ENCODE assay signal across 16 cellular contexts in the genomic region with DNA sequence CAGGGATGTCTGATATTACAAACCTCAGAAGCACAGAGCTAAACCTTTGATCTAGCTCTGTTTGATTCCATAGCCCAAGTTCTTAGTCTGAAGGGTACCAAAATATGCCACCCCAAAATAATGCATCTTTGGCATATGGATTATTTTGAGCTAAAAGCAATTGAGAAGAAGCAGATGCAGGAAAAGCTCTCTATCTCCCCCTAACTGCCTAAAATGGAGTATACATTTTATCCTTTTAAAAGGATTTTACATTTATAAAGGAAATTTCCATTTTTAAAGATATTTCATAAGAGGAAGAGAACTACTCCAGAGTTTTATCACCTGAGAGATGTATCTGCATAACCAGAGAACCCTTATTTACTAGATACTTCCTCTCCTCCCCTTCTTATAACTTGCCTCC.
DNase-seq lines count a peak whose midpoint lies in the region; ATAC-seq and TF ChIP-seq lines count a peak whose summit lies in the region.
"Had no signal": no experiment of that assay in that cellular context is flagged by ENCODE, and none has a peak within 500 bp of the region (broad histone marks: within the 10 kb centered on the region; RNA-seq: fewer than 3 reads in every experiment).

No MANE protein-coding gene starts in this region.

- H3K4me1 Mint-ChIP-seq in CD14-positive monocyte, result peaks cover 8% of the 10 kb centered on the region

- no peaks in the 10 kb centered on the region for H3K79me2 ChIP-seq in HCT116 (ENCODE audit: insufficient read depth, low read length)
- no peaks in the 10 kb centered on the region for H3K79me2 ChIP-seq in GM23248 (ENCODE audit: insufficient read depth)

- H3K27me3 ChIP-seq in HCT116 (ENCODE audit: insufficient read depth, low read length) (no peaks in the 10 kb centered on the region), right lobe of liver (no peaks in the 10 kb centered on the region), GM23248 (replicated peaks; ENCODE audit: insufficient read depth) (no peaks in the 10 kb centered on the region)
- H3K27me3 ChIP-seq: MG63, suprapubic skin had no signal

- no peaks in the 10 kb centered on the region for H3K36me3 ChIP-seq in HCT116 (ENCODE audit: control insufficient read depth in 1 of 2, insufficient read depth in 2 of 2, low read length in 2 of 2)
- H3K36me3 ChIP-seq in right lobe of liver, result no peaks in the 10 kb centered on the region
- H3K36me3 ChIP-seq in GM23248 (ENCODE audit: low read depth), result no peaks in the 10 kb centered on the region
- H3K36me3 ChIP-seq: MG63, suprapubic skin had no signal

- TF ChIP-seq POLR2A in HCT116 (IDR thresholded peaks at IDR 0.05; ENCODE audit: borderline replicate concordance, extremely low read depth, insufficient read depth, insufficient read length) (no peak), right lobe of liver (IDR thresholded peaks at IDR 0.05) (no peak)

- H2AFZ ChIP-seq in HCT116 (ENCODE audit: low read depth, low read length, poor library complexity, severe bottlenecking), result peak overlapping the region; percentile 68
- H2AFZ ChIP-seq in GM23248, result no peak overlapping the region

- in situ Hi-C loops in GM23248 (cut with MboI), result no loop called here

- peaks cover 3 to 12% (median 8%) of the 10 kb centered on the region in 7 donors for H3K9me3 Mint-ChIP-seq in CD14-positive monocyte
- H3K9me3 Mint-ChIP-seq: activated T-helper 2 cell treated with anti-CD3 and anti-CD28 coated beads, Interferon-gamma antibody, Interleukin-2, Interleukin-4, amounts not matched to agents 10 μg/mL and 5 μg/mL and 100 μg/mL, durations not matched to agents 14 hours and 24 hours and 36 hours had no signal

- peaks cover 0 to 7% of the 10 kb centered on the region in 2 experiments; a peak in 1 of 4 replicates for H3K4me1 ChIP-seq in HCT116 (ENCODE audit: control insufficient read depth in 1 of 2, insufficient read depth in 2 of 2, low read length in 2 of 2)
- no peaks in the 10 kb centered on the region for H3K4me1 ChIP-seq in right lobe of liver
- no peaks in the 10 kb centered on the region for H3K4me1 ChIP-seq in GM23248 (ENCODE audit: insufficient read depth)
- H3K4me1 ChIP-seq: suprapubic skin had no signal

- no peak for DNase-seq in CD14-positive monocyte (ENCODE audit: low spot score)
- no peak for DNase-seq in HCT116 (ENCODE audit: low read depth, low spot score)
- DNase-seq in right lobe of liver, result no peak
- DNase-seq in GM23248, result no peak
- no peak for DNase-seq in NCI-H774 (lab: John Stamatoyannopoulos, UW)
- DNase-seq in islet precursor cell, result no peak
- DNase-seq: activated CD4-positive, alpha-beta T cell treated with anti-CD3 and anti-CD28 coated beads, Interleukin-2, amount 50 U/mL, for 1 hour; anterior cingulate cortex; MG63; NCI-H2171 treated with DMSO at 0.1 percent for 48 hours; posterior cingulate gyrus; stimulated activated CD4-positive, alpha-beta T cell treated with anti-CD3 and anti-CD28 coated beads, Interleukin-15, amount 100 ng/mL, for 24 hours had no signal

- intact Hi-C loops in CD14-positive monocyte (cut with micrococcal nuclease), result no loop called here
- intact Hi-C loops in HCT116 (cut with micrococcal nuclease), result no loop called here
- intact Hi-C loops in right lobe of liver (cut with DNase I), result no loop called here

- POLR2A ChIA-PET in HCT116 (lab: Charles Lee), result no interaction called here

- H3K9me3 ChIP-seq in HCT116 (ENCODE audit: control insufficient read depth in 1 of 2, insufficient read depth in 1 of 2, low read depth in 1 of 2, low read length in 2 of 2) (peaks cover 0 to 4% of the 10 kb centered on the region in 2 experiments; a peak in 1 of 4 replicates), right lobe of liver (no peaks in the 10 kb centered on the region), GM23248 (ENCODE audit: low read depth) (no peaks in the 10 kb centered on the region)
- H3K9me3 ChIP-seq: MG63, suprapubic skin had no signal

- BruUV-seq in HCT116 (replicated peaks; lab: Mats Ljungman, UMichigan), result no TSS peak

- TF ChIP-seq CTCF in CD14-positive monocyte (IDR thresholded peaks at IDR 0.05) (peak; percentile 25), HCT116 (IDR thresholded peaks at IDR 0.05 in 2 of 3, conservative IDR thresholded peaks at IDR 0.05 in 1 of 3; ENCODE audit: borderline replicate concordance in 1 of 3, insufficient read depth in 1 of 3, low read depth in 2 of 3, low read length in 2 of 3) (peak in 2 of 3 experiments; percentile 27 to 41; a peak in 3 of 6 replicates), WI38 (IDR thresholded peaks at IDR 0.05; ENCODE audit: low read depth, low read length) (peak; percentile 49; the same call in 1 of the 2 replicates), right lobe of liver (IDR thresholded peaks at IDR 0.05) (peak; percentile 24 to 50 (median 45))

- H3K4me3 Mint-ChIP-seq in CD14-positive monocyte, result no peak overlapping the region

- no peak overlapping the region for H3K9ac ChIP-seq in HCT116 (ENCODE audit: low read length)
- no peak overlapping the region for H3K9ac ChIP-seq in GM23248

- H3K4me3 ChIP-seq in HCT116 (replicated peaks in 1 of 2; ENCODE audit: low read depth in 1 of 2, low read length in 2 of 2) (no peak overlapping the region), WI38 (ENCODE audit: low read depth, low read length) (no peak overlapping the region), right lobe of liver (no peak overlapping the region), GM23248 (no peak overlapping the region)
- H3K4me3 ChIP-seq: MG63, suprapubic skin had no signal

- no peak overlapping the region for H3K27ac Mint-ChIP-seq in CD14-positive monocyte
- H3K27ac Mint-ChIP-seq: activated T-helper 2 cell treated with anti-CD3 and anti-CD28 coated beads, Interferon-gamma antibody, Interleukin-2, Interleukin-4, amounts not matched to agents 10 μg/mL and 5 μg/mL and 100 μg/mL, durations not matched to agents 14 hours and 24 hours and 36 hours had no signal

- peak; percentile 42; the same call in 1 of the 2 replicates for TF ChIP-seq RAD21 in HCT116 (IDR thresholded peaks at IDR 0.05; ENCODE audit: low read depth)

- H4K20me1 ChIP-seq in HCT116 (ENCODE audit: insufficient read depth) (no peaks in the 10 kb centered on the region), GM23248 (ENCODE audit: insufficient read depth) (no peaks in the 10 kb centered on the region)

- H3K27ac ChIP-seq in HCT116 (ENCODE audit: low read depth, low read length) (no peak overlapping the region), right lobe of liver (no peak overlapping the region), GM23248 (no peak overlapping the region)
- H3K27ac ChIP-seq: suprapubic skin had no signal

- CTCF ChIA-PET in HCT116 (lab: Charles Lee), result interaction anchor here (0.8 kb wide), 1 partner anchor 11 kb away, joined by 5 read pairs; no protein-coding TSS in a partner anchor

- ATAC-seq in HCT116 (no peak), right lobe of liver (no peak), HG02981 (IDR thresholded peaks at IDR 0.05; ENCODE audit: unreplicated experiment) (no peak)

- no peaks in the 10 kb centered on the region for H3F3A ChIP-seq in GM23248 (ENCODE audit: insufficient read depth)

- H3K27me3 Mint-ChIP-seq in CD14-positive monocyte (ENCODE audit: low read depth in 3 of 3), result peaks cover 0 to 5% (median 0%) of the 10 kb centered on the region in 3 donors

- RAD21 ChIA-PET in HCT116 (lab: Charles Lee; ENCODE audit: low non-redundant PET in 1 of 2, low total read pairs in 2 of 2, uncharacterized antibody in 2 of 2, unreplicated experiment in 2 of 2), result no interaction called here

- H3K4me2 ChIP-seq in HCT116 (ENCODE audit: low read length), result no peak overlapping the region
- H3K4me2 ChIP-seq in GM23248 (ENCODE audit: unreplicated experiment), result no peak overlapping the region

- H3K9me2 ChIP-seq in HCT116 (ENCODE audit: insufficient read depth) (no peaks in the 10 kb centered on the region), GM23248 (ENCODE audit: insufficient read depth) (no peaks in the 10 kb centered on the region)

- H3K36me3 Mint-ChIP-seq in CD14-positive monocyte, result no peaks in the 10 kb centered on the region

TF ChIP-seq in HCT116, 20 proteins besides CTCF, POLR2A, EP300 and RAD21 (continues in another document):
- TF ChIP-seq CBX3 (IDR thresholded peaks at IDR 0.05; ENCODE audit: low read depth) (no peak), EGR1 (IDR thresholded peaks at IDR 0.05; ENCODE audit: low read depth) (no peak), SIN3A (IDR thresholded peaks at IDR 0.05; ENCODE audit: low read depth) (no peak), FOSL1 (IDR thresholded peaks at IDR 0.05; ENCODE audit: low read depth) (no peak), EZH2 (IDR thresholded peaks at IDR 0.05) (no peak), ATF3 (IDR thresholded peaks at IDR 0.05) (no peak), YY1 (IDR thresholded peaks at IDR 0.05; ENCODE audit: extremely low read depth, insufficient replicate concordance, low read depth, low read length) (no peak), ELF1 (IDR thresholded peaks at IDR 0.05; ENCODE audit: borderline replicate concordance, low read depth) (no peak), MAX (IDR thresholded peaks at IDR 0.05) (no peak), ZNF274 (IDR thresholded peaks at IDR 0.05; ENCODE audit: low read depth, low read length) (no peak), CEBPB (IDR thresholded peaks at IDR 0.05; ENCODE audit: low read depth) (no peak), POLR2AphosphoS5 (IDR thresholded peaks at IDR 0.05; ENCODE audit: low read depth, low read length) (no peak)
- TF ChIP-seq, protein P1, sequence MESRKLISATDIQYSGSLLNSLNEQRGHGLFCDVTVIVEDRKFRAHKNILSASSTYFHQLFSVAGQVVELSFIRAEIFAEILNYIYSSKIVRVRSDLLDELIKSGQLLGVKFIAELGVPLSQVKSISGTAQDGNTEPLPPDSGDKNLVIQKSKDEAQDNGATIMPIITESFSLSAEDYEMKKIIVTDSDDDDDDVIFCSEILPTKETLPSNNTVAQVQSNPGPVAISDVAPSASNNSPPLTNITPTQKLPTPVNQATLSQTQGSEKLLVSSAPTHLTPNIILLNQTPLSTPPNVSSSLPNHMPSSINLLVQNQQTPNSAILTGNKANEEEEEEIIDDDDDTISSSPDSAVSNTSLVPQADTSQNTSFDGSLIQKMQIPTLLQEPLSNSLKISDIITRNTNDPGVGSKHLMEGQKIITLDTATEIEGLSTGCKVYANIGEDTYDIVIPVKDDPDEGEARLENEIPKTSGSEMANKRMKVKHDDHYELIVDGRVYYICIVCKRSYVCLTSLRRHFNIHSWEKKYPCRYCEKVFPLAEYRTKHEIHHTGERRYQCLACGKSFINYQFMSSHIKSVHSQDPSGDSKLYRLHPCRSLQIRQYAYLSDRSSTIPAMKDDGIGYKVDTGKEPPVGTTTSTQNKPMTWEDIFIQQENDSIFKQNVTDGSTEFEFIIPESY (IDR thresholded peaks at IDR 0.05; ENCODE audit: extremely low read depth, insufficient replicate concordance, low read length), result no peak
